ENCODE assay signal across 9 cellular contexts in the genomic region with DNA sequence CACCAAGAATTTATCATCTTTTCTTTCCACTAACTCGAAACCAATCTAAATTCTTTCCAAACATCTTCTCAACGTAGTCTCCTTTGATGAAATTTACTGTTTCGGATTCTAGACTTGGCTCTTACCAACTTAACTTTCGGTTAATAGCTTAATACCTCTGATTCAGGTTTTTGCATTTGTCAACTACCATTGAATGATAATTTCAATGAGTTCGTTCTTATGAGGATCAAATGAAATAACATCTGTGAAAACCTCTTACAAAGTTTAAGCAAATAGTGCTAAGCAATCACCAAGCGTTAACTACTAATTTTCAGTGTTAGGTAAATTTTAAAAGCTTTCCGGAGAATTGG. TPM values are rescaled to one million over a fixed set of nuclear protein-coding genes. Genes with fewer than 3 reads are reported as not detected.
DNase-seq lines count a peak whose midpoint lies in the region; ATAC-seq, FAIRE-seq and TF ChIP-seq lines count a peak whose summit lies in the region.
"Had no signal": no experiment of that assay in that cellular context is flagged by ENCODE, and none has a peak within 500 bp of the region (broad histone marks: within the 10 kb centered on the region; RNA-seq: fewer than 3 reads in every experiment).

No MANE protein-coding gene starts in this region.

- H3K27me3 ChIP-seq in GM23338 (ENCODE audit: insufficient read depth) (no peaks in the 10 kb centered on the region), foreskin keratinocyte (no peaks in the 10 kb centered on the region), skeletal muscle tissue (ENCODE audit: control insufficient read depth in 3 of 3, insufficient read depth in 3 of 3, low read length in 3 of 3) (no peaks in the 10 kb centered on the region)

- H4K20me1 ChIP-seq in GM23338 (replicated peaks; ENCODE audit: insufficient read depth), result peaks cover 22% of the 10 kb centered on the region

- H3F3A ChIP-seq in GM23338 (replicated peaks; ENCODE audit: low read depth), result 0 out of 2 replicates have a peak, but pooled peaks cover 7% of the 10 kb centered on the region

- no peak for ATAC-seq in GM23338
- ATAC-seq in foreskin keratinocyte, result no peak
- ATAC-seq in GM19395 (IDR thresholded peaks at IDR 0.05; ENCODE audit: unreplicated experiment), result no peak
- no peak for ATAC-seq in GM18498 (IDR thresholded peaks at IDR 0.05; ENCODE audit: unreplicated experiment)

- no peak overlapping the region for H3K27ac Mint-ChIP-seq in GM23338

- peaks cover 38% of the 10 kb centered on the region for H3K79me2 ChIP-seq in GM23338 (replicated peaks; ENCODE audit: insufficient read depth)

- peaks cover 9% of the 10 kb centered on the region for H3K4me1 ChIP-seq in GM23338 (ENCODE audit: insufficient read depth)
- peaks cover 10% of the 10 kb centered on the region for H3K4me1 ChIP-seq in foreskin keratinocyte
- peaks cover 19 to 33% (median 26%) of the 10 kb centered on the region in 3 donors for H3K4me1 ChIP-seq in skeletal muscle tissue (ENCODE audit: control insufficient read depth in 3 of 3, insufficient read depth in 3 of 3, low read length in 3 of 3)

- H3K36me3 ChIP-seq in GM23338 (ENCODE audit: insufficient read depth) (no peaks in the 10 kb centered on the region), SK-N-MC (ENCODE audit: insufficient read depth, low read length) (no peaks in the 10 kb centered on the region), skeletal muscle tissue (ENCODE audit: control insufficient read depth in 3 of 3, insufficient read depth in 3 of 3, low read length in 3 of 3) (no peaks in the 10 kb centered on the region)

- peak overlapping the region; percentile 90 for H3K4me2 ChIP-seq in GM23338

- FAIRE-seq in frontal cortex (lab: Jason Lieb, UNC), result no peak

- peak overlapping the region; percentile 75 for H2AFZ ChIP-seq in GM23338

- TF ChIP-seq CTCF in GM23338 (conservative IDR thresholded peaks at IDR 0.05; ENCODE audit: low read depth in 2 of 2), result no peak
- no peak for TF ChIP-seq CTCF in foreskin keratinocyte (conservative IDR thresholded peaks at IDR 0.05)

- H3K4me1 Mint-ChIP-seq in GM23338, result peaks cover 23% of the 10 kb centered on the region

- no peaks in the 10 kb centered on the region for H3K9me2 ChIP-seq in GM23338 (ENCODE audit: insufficient read depth)

- no peaks in the 10 kb centered on the region for H3K9me3 Mint-ChIP-seq in GM23338

- H3K9me3 ChIP-seq in SK-N-MC (ENCODE audit: low read depth, low read length) (no peaks in the 10 kb centered on the region), skeletal muscle tissue (ENCODE audit: control insufficient read depth in 3 of 3, low read length in 3 of 3) (no peaks in the 10 kb centered on the region)

- H3K27me3 Mint-ChIP-seq in GM23338 (ENCODE audit: insufficient read depth, low read depth, poor library complexity), result no peaks in the 10 kb centered on the region

- H3K27ac ChIP-seq in GM23338 (ENCODE audit: low read depth) (peak overlapping the region; percentile 93), SK-N-MC (peak overlapping the region; percentile 89), foreskin keratinocyte (peak overlapping the region; percentile 88), skeletal muscle tissue (ENCODE audit: low read depth, low read length) (peak overlapping the region; percentile 96)

- no peak for DNase-seq in GM23338 (ENCODE audit: low spot score)
- DNase-seq in SK-N-MC (ENCODE audit: low read depth, low spot score), result no peak
- no peak for DNase-seq in foreskin keratinocyte
- DNase-seq in frontal cortex (ENCODE audit: low spot score in 2 of 2), result no peak
- no peak for DNase-seq in Kasumi-1 (lab: John Stamatoyannopoulos, UW)

- peak overlapping the region; percentile 98 for H3K9ac ChIP-seq in SK-N-MC (ENCODE audit: insufficient read length)
- H3K9ac ChIP-seq in skeletal muscle tissue (ENCODE audit: low read depth in 1 of 3, low read length in 3 of 3), result peak overlapping the region; percentile 95 to 97 (median 96)

- peak overlapping the region; percentile 98 for H3K4me3 ChIP-seq in GM23338
- H3K4me3 ChIP-seq in SK-N-MC, result peak overlapping the region; percentile 100
- H3K4me3 ChIP-seq in skeletal muscle tissue (ENCODE audit: low read length in 3 of 3), result peak overlapping the region; percentile 86 to 93 (median 90)

- H3K4me3 Mint-ChIP-seq in GM23338, result peak overlapping the region; percentile 89

- no peaks in the 10 kb centered on the region for H3K36me3 Mint-ChIP-seq in GM23338 (ENCODE audit: low read depth)

TF ChIP-seq in GM23338, 12 proteins besides CTCF, POLR2A, EP300 and RAD21:
- no peak for TF ChIP-seq POLR2AphosphoS5 (IDR thresholded peaks at IDR 0.05; ENCODE audit: low read depth)
- no peak for TF ChIP-seq EZH2phosphoT487 (IDR thresholded peaks at IDR 0.05; ENCODE audit: unreplicated experiment)

RNA-seq across cellular contexts. Expression of gene NRBP1, which starts 0.6 kb away (rescaled TPM):
- 118 and 128 TPM in 2 replicates for total RNA-seq in GM23338 (2014; rRNA removed; shearing (Covaris generic))
- 73.4 and 75.0 TPM in 2 replicates for polyA plus RNA-seq in GM23338 (2016; fragmentation: Nextera tagmentation; extraction: Ambion mirVana)
- 98.5 and 104 TPM in 2 replicates for total RNA-seq in foreskin keratinocyte
- polyA plus RNA-seq in foreskin keratinocyte, result 91.5 and 100 TPM in 2 replicates
- total RNA-seq in skeletal muscle tissue, result 81.4 TPM
- total RNA-seq in frontal cortex, result 68.9 TPM

RNA-seq across cellular contexts. Expression of gene KRTCAP3, which starts 14.3 kb away (rescaled TPM):
- total RNA-seq in GM23338 (2014; rRNA removed; shearing (Covaris generic)), result 6.6 and 15.8 TPM in 2 replicates
- polyA plus RNA-seq in GM23338 (2016; fragmentation: Nextera tagmentation; extraction: Ambion mirVana), result 51.2 and 52.4 TPM in 2 replicates
- 37.1 and 40.2 TPM in 2 replicates for total RNA-seq in foreskin keratinocyte
- polyA plus RNA-seq in foreskin keratinocyte, result 64.1 and 78.3 TPM in 2 replicates
- not detected for total RNA-seq in skeletal muscle tissue
- not detected for total RNA-seq in frontal cortex
- total RNA-seq: M059J had no signal

RNA-seq across cellular contexts. Expression of gene PPM1G, which starts 18.4 kb away (rescaled TPM):
- 178 and 183 TPM in 2 replicates for total RNA-seq in GM23338 (2014; rRNA removed; shearing (Covaris generic))
- polyA plus RNA-seq in GM23338 (2016; fragmentation: Nextera tagmentation; extraction: Ambion mirVana) (201 and 211 TPM in 2 replicates), foreskin keratinocyte (119 and 149 TPM in 2 replicates)
- total RNA-seq in foreskin keratinocyte (128 and 169 TPM in 2 replicates), skeletal muscle tissue (42.8 TPM), frontal cortex (72.2 TPM)

RNA-seq across cellular contexts. Expression of gene ZNF513, which starts 47.3 kb away (rescaled TPM):
- 13.2 and 13.4 TPM in 2 replicates for total RNA-seq in GM23338 (2014; rRNA removed; shearing (Covaris generic))
- 10.4 and 11.3 TPM in 2 replicates for polyA plus RNA-seq in GM23338 (2016; fragmentation: Nextera tagmentation; extraction: Ambion mirVana)
- 10.2 and 12.9 TPM in 2 replicates for total RNA-seq in foreskin keratinocyte
- polyA plus RNA-seq in foreskin keratinocyte, result 13.9 and 14.8 TPM in 2 replicates
- total RNA-seq in skeletal muscle tissue, result 7.3 TPM
- 12.6 TPM for total RNA-seq in frontal cortex

RNA-seq across cellular contexts. Expression of gene SNX17, which starts 57.4 kb away (rescaled TPM):
- 58.0 and 66.2 TPM in 2 replicates for total RNA-seq in GM23338 (2014; rRNA removed; shearing (Covaris generic))
- polyA plus RNA-seq in GM23338 (2016; fragmentation: Nextera tagmentation; extraction: Ambion mirVana) (32.6 and 34.0 TPM in 2 replicates), foreskin keratinocyte (129 and 132 TPM in 2 replicates)
- total RNA-seq in foreskin keratinocyte (110 and 111 TPM in 2 replicates), skeletal muscle tissue (81.9 TPM), frontal cortex (47.7 TPM)
